Comparison of ENCODE assay signal across 10 cellular contexts in genomic region chr13:112693831-112694497, GRCh38. TPM values are rescaled to one million over a fixed set of nuclear protein-coding genes. Genes with fewer than 3 reads are reported as not detected.
DNase-seq lines count a peak whose midpoint lies in the region; TF ChIP-seq lines count a peak whose summit lies in the region.
"Had no signal": no experiment of that assay in that cellular context is flagged by ENCODE, and none has a peak within 500 bp of the region (broad histone marks: within the 10 kb centered on the region; RNA-seq: fewer than 3 reads in every experiment).

No MANE protein-coding gene starts in this region.

- no peaks in the 10 kb centered on the region for H3K27me3 Mint-ChIP-seq in mesothelial cell of epicardium (ENCODE audit: low read depth)
- H3K27me3 Mint-ChIP-seq: stimulated activated naive CD8-positive, alpha-beta T cell treated with anti-CD3 and anti-CD28 coated beads, Interleukin-15, Interleukin-2, amounts not matched to agents 100 ng/mL and 50 ng/mL, for 24 hours had no signal

- H3K27ac ChIP-seq in coronary artery: peak overlapping the region in 1 of 2 donors; percentile 8
- peak overlapping the region in 1 of 4 donors; percentile 13 for H3K27ac ChIP-seq in esophagus squamous epithelium
- H3K27ac ChIP-seq in transverse colon: no peak overlapping the region

- TF ChIP-seq POLR2A in esophagus squamous epithelium (IDR thresholded peaks at IDR 0.05): no peak
- TF ChIP-seq POLR2A in transverse colon (IDR thresholded peaks at IDR 0.05): no peak

- H3K36me3 Mint-ChIP-seq in mesothelial cell of epicardium: peaks cover 5% of the 10 kb centered on the region

- no peaks in the 10 kb centered on the region for H3K27me3 ChIP-seq in MG63
- H3K27me3 ChIP-seq in esophagus squamous epithelium: no peaks in the 10 kb centered on the region
- H3K27me3 ChIP-seq in transverse colon: no peaks in the 10 kb centered on the region

- TF ChIP-seq EP300 in transverse colon (IDR thresholded peaks at IDR 0.05; ENCODE audit: low read depth): no peak

- WGBS in esophagus squamous epithelium, 2 donors: 78 to 83% methylated on average over 12 to 13 of the region's 13 CpGs
- 85 to 92% methylated on average over 7 to 13 of the region's 13 CpGs for WGBS in transverse colon (ENCODE audit: low coverage in 1 of 2), 2 donors

- H3K4me1 ChIP-seq in esophagus squamous epithelium (peaks cover 19 to 51% (median 19%) of the 10 kb centered on the region in 3 donors), transverse colon (peaks cover 6 to 35% (median 19%) of the 10 kb centered on the region in 4 donors)

- intact Hi-C loops in esophagus squamous epithelium (cut with DNase I) (no loop called here), transverse colon (cut with DNase I; ENCODE audit: low total_unique reads) (no loop called here)

- H3K27ac Mint-ChIP-seq in mesothelial cell of epicardium: peak overlapping the region; percentile 55
- H3K27ac Mint-ChIP-seq: stimulated activated naive CD8-positive, alpha-beta T cell treated with anti-CD3 and anti-CD28 coated beads, Interleukin-15, Interleukin-2, amounts not matched to agents 100 ng/mL and 50 ng/mL, for 24 hours had no signal

- in situ Hi-C loops in transverse colon (cut with MboI; ENCODE audit: low pct_ligation_motif_present in 1 of 4, low pct_unique_long_range_greater_than_20kb in 1 of 4, low sequenced_read_pairs in 3 of 4): loop anchor here in 1 of 4 donors (10.0 kb wide), 1 partner anchor 59 kb away; no protein-coding TSS in a partner anchor

- no peak overlapping the region for H3K4me3 Mint-ChIP-seq in mesothelial cell of epicardium
- H3K4me3 Mint-ChIP-seq: stimulated activated naive CD8-positive, alpha-beta T cell treated with anti-CD3 and anti-CD28 coated beads, Interleukin-15, Interleukin-2, amounts not matched to agents 100 ng/mL and 50 ng/mL, for 24 hours had no signal

- H3K36me3 ChIP-seq in MG63 (no peaks in the 10 kb centered on the region), esophagus squamous epithelium (no peaks in the 10 kb centered on the region), transverse colon (no peaks in the 10 kb centered on the region)

- no peaks in the 10 kb centered on the region for H3K9me3 ChIP-seq in MG63
- H3K9me3 ChIP-seq in esophagus squamous epithelium: no peaks in the 10 kb centered on the region
- no peaks in the 10 kb centered on the region for H3K9me3 ChIP-seq in transverse colon

- H3K9me3 Mint-ChIP-seq in mesothelial cell of epicardium: no peaks in the 10 kb centered on the region
- H3K9me3 Mint-ChIP-seq: stimulated activated naive CD8-positive, alpha-beta T cell treated with anti-CD3 and anti-CD28 coated beads, Interleukin-15, Interleukin-2, amounts not matched to agents 100 ng/mL and 50 ng/mL, for 24 hours had no signal

- TF ChIP-seq CTCF in coronary artery (IDR thresholded peaks at IDR 0.05) (no peak), mesothelial cell of epicardium (IDR thresholded peaks at IDR 0.05; ENCODE audit: unreplicated experiment) (no peak), esophagus squamous epithelium (IDR thresholded peaks at IDR 0.05) (no peak), transverse colon (IDR thresholded peaks at IDR 0.05) (no peak)

- H3K4me3 ChIP-seq in MG63: no peak overlapping the region
- no peak overlapping the region for H3K4me3 ChIP-seq in coronary artery
- H3K4me3 ChIP-seq in esophagus squamous epithelium: no peak overlapping the region
- no peak overlapping the region for H3K4me3 ChIP-seq in transverse colon

- H3K4me1 Mint-ChIP-seq in mesothelial cell of epicardium: peaks cover 44% of the 10 kb centered on the region

- DNase-seq in EL: peak; percentile 74
- peak; percentile 64 for DNase-seq in MG63
- DNase-seq in coronary artery (ENCODE audit: low spot score): peak; percentile 67
- DNase-seq in mesothelial cell of epicardium (ENCODE audit: low spot score in 2 of 2, unreplicated experiment in 2 of 2): no peak
- DNase-seq in GM19240 (ENCODE audit: insufficient read length, low spot score): no peak
- DNase-seq in esophagus squamous epithelium (lab: John Stamatoyannopoulos, UW): no peak
- DNase-seq in transverse colon: no peak
- no peak for DNase-seq in NCI-H510A treated with DMSO at 0.1 percent for 48 hours (lab: John Stamatoyannopoulos, UW)
- DNase-seq: NCI-H524 had no signal

RNA-seq across cellular contexts. Expression of gene ATP11A, which starts 4.1 kb away (rescaled TPM):
- 2.5 and 2.7 TPM in 2 replicates for total RNA-seq in MG63 (2014; rRNA removed; shearing (Covaris generic); ENCODE audit: low replicate concordance)
- total RNA-seq in mesothelial cell of epicardium (107 to 114 TPM (median 112 TPM) in 3 replicates), esophagus squamous epithelium (10 to 100 TPM in 3 of 4 donors, 1 to 10 TPM in 1; 9.6 to 20.0 (median 16.1) TPM), transverse colon (10 to 100 TPM; 10.2 to 17.5 (median 13.3) TPM)

Comparison
In these comparisons a context has a peak if more than half of its experiments do, and no peak if none do; other contexts are left out.
1. DNase-seq: peak in EL (single experiment), MG63 (single experiment) and coronary artery (single experiment); none in mesothelial cell of epicardium (0 of 2), GM19240 (single experiment), esophagus squamous epithelium (single experiment), transverse colon (single experiment) and NCI-H510A treated with DMSO at 0.1 percent for 48 hours (single experiment).